25 cellular contexts compared by ENCODE assay signal in genomic region chr20:44850883-44851282, GRCh38. TPM values are rescaled to one million over a fixed set of nuclear protein-coding genes. Genes with fewer than 3 reads are reported as not detected.
"Had no signal": no experiment of that assay in that cellular context is flagged by ENCODE, and none has a peak within 500 bp of the region (broad histone marks: within the 10 kb centered on the region; RNA-seq: fewer than 3 reads in every experiment).

No MANE protein-coding gene starts in this region.

- ATAC-seq: natural killer cell treated with Interleukin-12 subunit alpha and Interleukin-12 subunit beta and Interleukin-15 and Interleukin-18, amount 100 ng/mL, for 72 hours; right lobe of liver; stimulated activated memory B cell treated with anti-CD40 and anti-IgM and Interleukin-4, amounts not matched to agents 10 μg/mL and 1 μg/mL and 100 μg/mL, for 72 hours had no signal

- H3K4me1 Mint-ChIP-seq: stimulated activated memory B cell treated with anti-CD40 and anti-IgM and Interleukin-4, amounts not matched to agents 10 μg/mL and 1 μg/mL and 100 μg/mL, for 72 hours had no signal

- H3K27ac ChIP-seq: left ventricle myocardium inferior, ovary, right atrium auricular region, right lobe of liver, suprapubic skin, thoracic aorta, tibial artery, vagina had no signal

- H3K4me2 ChIP-seq: smooth muscle cell had no signal

- H3K27ac Mint-ChIP-seq: mesothelial cell of epicardium; naive B cell; natural killer cell treated with Interleukin-12 subunit alpha and Interleukin-12 subunit beta and Interleukin-15 and Interleukin-18, amount 100 ng/mL, for 72 hours; progenitor cell of endocrine pancreas; stimulated activated memory B cell treated with anti-CD40 and anti-IgM and Interleukin-4, amounts not matched to agents 10 μg/mL and 1 μg/mL and 100 μg/mL, for 72 hours; type B pancreatic cell had no signal

- H3K9me3 Mint-ChIP-seq: mesothelial cell of epicardium; natural killer cell treated with Interleukin-12 subunit alpha and Interleukin-12 subunit beta and Interleukin-15 and Interleukin-18, amount 100 ng/mL, for 72 hours; stimulated activated memory B cell treated with anti-CD40 and anti-IgM and Interleukin-4, amounts not matched to agents 10 μg/mL and 1 μg/mL and 100 μg/mL, for 72 hours; type B pancreatic cell had no signal

- H3K27me3 Mint-ChIP-seq: progenitor cell of endocrine pancreas, type B pancreatic cell had no signal

- H3K4me3 ChIP-seq: left ventricle myocardium inferior, lung, ovary, right atrium auricular region, right lobe of liver, smooth muscle cell, suprapubic skin, thoracic aorta, tibial artery, vagina had no signal

- H3K9me3 ChIP-seq: ovary, right atrium auricular region, right lobe of liver, suprapubic skin, thoracic aorta, tibial artery, vagina had no signal

- H3K4me1 ChIP-seq: left ventricle myocardium inferior, right atrium auricular region, right lobe of liver, suprapubic skin, tibial artery, vagina had no signal

- H3K4me3 Mint-ChIP-seq: mesothelial cell of epicardium; naive B cell; natural killer cell treated with Interleukin-12 subunit alpha and Interleukin-12 subunit beta and Interleukin-15 and Interleukin-18, amount 100 ng/mL, for 72 hours; stimulated activated memory B cell treated with anti-CD40 and anti-IgM and Interleukin-4, amounts not matched to agents 10 μg/mL and 1 μg/mL and 100 μg/mL, for 72 hours; type B pancreatic cell had no signal

- DNase-seq: hypothalamus; islet precursor cell; left ventricle myocardium inferior; naive B cell; ovary; right lobe of liver; stimulated activated CD4-positive, alpha-beta T cell treated with anti-CD3 and anti-CD28 coated beads, Interleukin-1b, Interleukin-23, amount 100 ng/mL, for 48 hours; stimulated activated CD4-positive, alpha-beta T cell treated with anti-CD3 and anti-CD28 coated beads, Interleukin-2, amount 100 ng/mL, for 48 hours; stimulated activated CD4-positive, alpha-beta T cell treated with anti-CD3 and anti-CD28 coated beads, Interleukin-4, amount 100 ng/mL, for 4 hours; stimulated activated CD8-positive, alpha-beta memory T cell treated with anti-CD3 and anti-CD28 coated beads, Interleukin-4, amount 100 ng/mL, for 48 hours; stimulated activated naive CD4-positive, alpha-beta T cell treated with Interleukin-2 at 50 U/mL for 16 hours; tibial artery had no signal

- H3K36me3 Mint-ChIP-seq: mesothelial cell of epicardium; naive B cell; natural killer cell treated with Interleukin-12 subunit alpha and Interleukin-12 subunit beta and Interleukin-15 and Interleukin-18, amount 100 ng/mL, for 72 hours; stimulated activated memory B cell treated with anti-CD40 and anti-IgM and Interleukin-4, amounts not matched to agents 10 μg/mL and 1 μg/mL and 100 μg/mL, for 72 hours; type B pancreatic cell had no signal

RNA-seq across cellular contexts. Expression of gene RIMS4, which starts 40.5 kb away (rescaled TPM):
- total RNA-seq: kidney epithelial cell; natural killer cell treated with Interleukin-12 subunit alpha and Interleukin-12 subunit beta and Interleukin-15 and Interleukin-18, amount 100 ng/mL, for 72 hours; pulmonary artery endothelial cell; right lobe of liver; smooth muscle cell had no signal
- polyA plus RNA-seq: smooth muscle cell had no signal
